ENCODE assay signal across 13 cellular contexts in genomic region chr5:31962928-31963327, GRCh38.
DNase-seq lines count a peak whose midpoint lies in the region; ATAC-seq and TF ChIP-seq lines count a peak whose summit lies in the region.
"Had no signal": no experiment of that assay in that cellular context is flagged by ENCODE, and none has a peak within 500 bp of the region (broad histone marks: within the 10 kb centered on the region; RNA-seq: fewer than 3 reads in every experiment).

No MANE protein-coding gene starts in this region.

- H2BK12ac ChIP-seq in mesenchymal stem cell (ENCODE audit: low read length in 2 of 2): no peak overlapping the region

- no peaks in the 10 kb centered on the region for H3K9me3 Mint-ChIP-seq in HFFc6
- peaks cover 2% of the 10 kb centered on the region for H3K9me3 Mint-ChIP-seq in activated CD4-positive, alpha-beta memory T cell treated with anti-CD3 and anti-CD28 coated beads, Interleukin-2, amount 10 ng/mL, durations not matched to agents 7 days and 5 days
- H3K9me3 Mint-ChIP-seq: T-helper 2 cell treated with Interferon-gamma antibody and Interleukin-4, amounts not matched to agents 5 μg/mL and 100 μg/mL, for 36 hours had no signal

- TF ChIP-seq CTCF in SK-N-SH (IDR thresholded peaks at IDR 0.05) (no peak), upper lobe of left lung (IDR thresholded peaks at IDR 0.05) (no peak), HFFc6 (IDR thresholded peaks at IDR 0.05) (no peak)

- no peaks in the 10 kb centered on the region for H4K20me1 ChIP-seq in SK-N-SH (ENCODE audit: insufficient read depth)

- H3K4me2 ChIP-seq in SK-N-SH (no peak overlapping the region), mesenchymal stem cell (ENCODE audit: low read length, poor library complexity, severe bottlenecking) (no peak overlapping the region)

- H3K4ac ChIP-seq in mesenchymal stem cell (ENCODE audit: low read depth in 1 of 2, low read length in 2 of 2): no peak overlapping the region

- H3K4me1 ChIP-seq in SK-N-SH (ENCODE audit: control insufficient read depth in 1 of 2, insufficient read depth in 2 of 2, low read depth in 1 of 2, low read length in 1 of 2): peaks cover 0 to 18% of the 10 kb centered on the region in 2 experiments; a peak in 1 of 4 replicates
- H3K4me1 ChIP-seq in esophagus (ENCODE audit: control insufficient read depth in 2 of 2, insufficient read depth in 2 of 2, low read length in 1 of 2): peaks cover 0 to 15% of the 10 kb centered on the region in 2 donors
- peaks cover 2% of the 10 kb centered on the region for H3K4me1 ChIP-seq in mesenchymal stem cell (ENCODE audit: control insufficient read depth, insufficient read depth, low read depth, low read length)
- peaks cover 20 to 32% (median 26%) of the 10 kb centered on the region in 4 donors for H3K4me1 ChIP-seq in upper lobe of left lung

- H3K27me3 Mint-ChIP-seq in HFFc6 (ENCODE audit: insufficient read depth): peaks cover 31% of the 10 kb centered on the region
- H3K27me3 Mint-ChIP-seq in activated CD4-positive, alpha-beta memory T cell treated with anti-CD3 and anti-CD28 coated beads, Interleukin-2, amount 10 ng/mL, durations not matched to agents 7 days and 5 days: no peaks in the 10 kb centered on the region

- H3K18ac ChIP-seq in mesenchymal stem cell (ENCODE audit: low read depth in 1 of 2, low read length in 2 of 2): no peak overlapping the region

- WGBS in SK-N-SH (ENCODE audit: low lambda C conversion rate): 67% methylated on average over 1 of the region's 1 CpG
- WGBS in esophagus, 2 donors: 25 to 57% methylated on average over 1 of the region's 1 CpG
- 90% methylated on average over 1 of the region's 1 CpG for WGBS in mesenchymal stem cell
- WGBS in upper lobe of left lung, 2 donors: 18 to 39% methylated on average over 1 of the region's 1 CpG

- H3K9me2 ChIP-seq in SK-N-SH: no peaks in the 10 kb centered on the region

- peaks cover 12% of the 10 kb centered on the region for H3K27me3 ChIP-seq in SK-N-SH (ENCODE audit: insufficient read depth)
- no peaks in the 10 kb centered on the region for H3K27me3 ChIP-seq in esophagus (ENCODE audit: control insufficient read depth in 1 of 2, insufficient read depth in 2 of 2, low read length in 2 of 2)
- H3K27me3 ChIP-seq in mesenchymal stem cell (ENCODE audit: control insufficient read depth in 1 of 2, insufficient read depth in 1 of 2, low read length in 2 of 2): peaks cover 0 to 42% of the 10 kb centered on the region in 2 experiments
- no peaks in the 10 kb centered on the region for H3K27me3 ChIP-seq in upper lobe of left lung
- H3K27me3 ChIP-seq: neutrophil had no signal

- no peaks in the 10 kb centered on the region for H3K79me2 ChIP-seq in SK-N-SH (ENCODE audit: insufficient read depth)

- H3K9me3 ChIP-seq in SK-N-SH (no peaks in the 10 kb centered on the region), esophagus (ENCODE audit: control insufficient read depth in 2 of 2, insufficient read depth in 1 of 2, low read depth in 1 of 2, low read length in 1 of 2) (no peaks in the 10 kb centered on the region), mesenchymal stem cell (ENCODE audit: control insufficient read depth, low read length) (no peaks in the 10 kb centered on the region), upper lobe of left lung (no peaks in the 10 kb centered on the region)
- H3K9me3 ChIP-seq: HAP-1, neutrophil had no signal

- H3K27ac ChIP-seq in SK-N-SH (ENCODE audit: low read depth in 2 of 2, low read length in 1 of 2) (peak overlapping the region in 1 of 2 experiments; percentile 36; a peak in 1 of 4 replicates), esophagus (ENCODE audit: low read depth in 2 of 2, low read length in 1 of 2) (peak overlapping the region; percentile 0 to 40), mesenchymal stem cell (ENCODE audit: low read length, poor library complexity, severe bottlenecking) (no peak overlapping the region), upper lobe of left lung (peak overlapping the region; percentile 60 to 69 (median 65))
- H3K27ac ChIP-seq: 22Rv1, neutrophil had no signal

- H2BK120ac ChIP-seq in mesenchymal stem cell (ENCODE audit: low read depth, low read length): no peak overlapping the region

- CTCF ChIA-PET in SK-N-SH (lab: Yijun Ruan, JAX): interaction anchor here (0.8 to 1.2 kb wide), 3 partner anchors 10 to 138 kb away, joined by 3 to 5 read pairs (median 3); no protein-coding TSS in a partner anchor
- CTCF ChIA-PET in activated CD4-positive, alpha-beta memory T cell treated with anti-CD3 and anti-CD28 coated beads, Interleukin-2, amount 10 ng/mL, durations not matched to agents 7 days and 5 days (lab: Charles Lee): no interaction called here

- H3K36me3 ChIP-seq in SK-N-SH (replicated peaks in 1 of 2; ENCODE audit: control insufficient read depth in 1 of 2, insufficient read depth in 2 of 2, low read length in 1 of 2) (no peaks in the 10 kb centered on the region), esophagus (ENCODE audit: control insufficient read depth in 2 of 2, insufficient read depth in 2 of 2, low read length in 1 of 2) (no peaks in the 10 kb centered on the region), mesenchymal stem cell (ENCODE audit: control insufficient read depth in 1 of 2, insufficient read depth in 2 of 2, low read depth in 1 of 2, low read length in 2 of 2) (no peaks in the 10 kb centered on the region), upper lobe of left lung (no peaks in the 10 kb centered on the region)
- H3K36me3 ChIP-seq: HAP-1, neutrophil had no signal

- no peak overlapping the region for H3K23ac ChIP-seq in mesenchymal stem cell (ENCODE audit: low read length in 2 of 2)

- H2BK15ac ChIP-seq in mesenchymal stem cell (ENCODE audit: low read depth, poor library complexity, severe bottlenecking): no peak overlapping the region

- no peak overlapping the region for H3K27ac Mint-ChIP-seq in HFFc6
- H3K27ac Mint-ChIP-seq in activated CD4-positive, alpha-beta memory T cell treated with anti-CD3 and anti-CD28 coated beads, Interleukin-2, amount 10 ng/mL, durations not matched to agents 7 days and 5 days: no peak overlapping the region
- H3K27ac Mint-ChIP-seq: T-helper 2 cell treated with Interferon-gamma antibody and Interleukin-4, amounts not matched to agents 5 μg/mL and 100 μg/mL, for 36 hours had no signal

- H3K4me3 ChIP-seq in SK-N-SH (ENCODE audit: low read depth in 2 of 2, low read length in 1 of 2) (no peak overlapping the region), esophagus (ENCODE audit: low read depth in 1 of 2, low read length in 2 of 2) (no peak overlapping the region), mesenchymal stem cell (ENCODE audit: insufficient read depth in 1 of 2, low read depth in 1 of 2, low read length in 2 of 2) (no peak overlapping the region), upper lobe of left lung (peak overlapping the region in 1 of 4 donors; percentile 6)
- H3K4me3 ChIP-seq: HAP-1, K562 had no signal

- no peak for TF ChIP-seq POLR2A in upper lobe of left lung (IDR thresholded peaks at IDR 0.05)

- no peak overlapping the region for H3K14ac ChIP-seq in mesenchymal stem cell (ENCODE audit: low read length in 2 of 2)

- POLR2A ChIA-PET in SK-N-SH (lab: Yijun Ruan, JAX): interaction anchor here (0.6 kb wide), 1 partner anchor 43 kb away, joined by 4 read pairs; no protein-coding TSS in a partner anchor
- POLR2A ChIA-PET in activated CD4-positive, alpha-beta memory T cell treated with anti-CD3 and anti-CD28 coated beads, Interleukin-2, amount 10 ng/mL, durations not matched to agents 7 days and 5 days (lab: Charles Lee): no interaction called here

- no peaks in the 10 kb centered on the region for H3K79me1 ChIP-seq in mesenchymal stem cell (replicated peaks; ENCODE audit: low read length, poor library complexity, severe bottlenecking)

- TF ChIP-seq EP300 in SK-N-SH (IDR thresholded peaks at IDR 0.05; ENCODE audit: borderline replicate concordance in 1 of 2, low read depth in 1 of 2, low read length in 1 of 2): no peak
- peak in 1 of 4 donors; percentile 46 for TF ChIP-seq EP300 in upper lobe of left lung (IDR thresholded peaks at IDR 0.05)

- H2AFZ ChIP-seq in SK-N-SH (ENCODE audit: low read depth) (no peak overlapping the region), mesenchymal stem cell (ENCODE audit: low read depth, low read length) (no peak overlapping the region)

- no peaks in the 10 kb centered on the region for H3K36me3 Mint-ChIP-seq in HFFc6 (ENCODE audit: low read depth)
- no peaks in the 10 kb centered on the region for H3K36me3 Mint-ChIP-seq in activated CD4-positive, alpha-beta memory T cell treated with anti-CD3 and anti-CD28 coated beads, Interleukin-2, amount 10 ng/mL, durations not matched to agents 7 days and 5 days (ENCODE audit: low read depth)

- no peak overlapping the region for H2BK5ac ChIP-seq in mesenchymal stem cell (ENCODE audit: low read depth, low read length, poor library complexity, severe bottlenecking)

- no peak for TF ChIP-seq RAD21 in SK-N-SH (IDR thresholded peaks at IDR 0.05; ENCODE audit: low read length)

- no peak overlapping the region for H4K8ac ChIP-seq in mesenchymal stem cell (ENCODE audit: low read length)

- ATAC-seq in SK-N-SH treated with all-trans-retinoic acid at 6 μM for 48 hours (no peak), upper lobe of left lung (ENCODE audit: low FRiP score in 2 of 2) (peak; percentile 62 to 87), GM19035 (IDR thresholded peaks at IDR 0.05; ENCODE audit: unreplicated experiment) (no peak)
- ATAC-seq: K562 had no signal

- peak; percentile 21 for DNase-seq in SK-N-SH
- DNase-seq in mesenchymal stem cell: no peak
- DNase-seq in upper lobe of left lung: peak in 1 of 2 donors; percentile 69
- no peak for DNase-seq in HFFc6
- DNase-seq in activated CD4-positive, alpha-beta memory T cell treated with anti-CD3 and anti-CD28 coated beads, Interleukin-2, amount 10 ng/mL, durations not matched to agents 7 days and 5 days: no peak

- peaks cover 16% of the 10 kb centered on the region for H3K4me1 Mint-ChIP-seq in HFFc6 (ENCODE audit: low read depth)
- H3K4me1 Mint-ChIP-seq in activated CD4-positive, alpha-beta memory T cell treated with anti-CD3 and anti-CD28 coated beads, Interleukin-2, amount 10 ng/mL, durations not matched to agents 7 days and 5 days: no peaks in the 10 kb centered on the region

- H2AK5ac ChIP-seq in mesenchymal stem cell (ENCODE audit: low read length, severe bottlenecking): no peak overlapping the region

- H3F3A ChIP-seq in SK-N-SH (replicated peaks; ENCODE audit: insufficient read depth): no peaks in the 10 kb centered on the region

- H4K91ac ChIP-seq in mesenchymal stem cell (ENCODE audit: low read length): no peak overlapping the region

- H3K9ac ChIP-seq in SK-N-SH (no peak overlapping the region), mesenchymal stem cell (ENCODE audit: low read length) (peak overlapping the region; percentile 16)

- H3K4me3 Mint-ChIP-seq in HFFc6: no peak overlapping the region
- H3K4me3 Mint-ChIP-seq in activated CD4-positive, alpha-beta memory T cell treated with anti-CD3 and anti-CD28 coated beads, Interleukin-2, amount 10 ng/mL, durations not matched to agents 7 days and 5 days: no peak overlapping the region
- H3K4me3 Mint-ChIP-seq: T-helper 2 cell treated with Interferon-gamma antibody and Interleukin-4, amounts not matched to agents 5 μg/mL and 100 μg/mL, for 36 hours had no signal

Comparison
In these comparisons a context has a peak if more than half of its experiments do, and no peak if none do; other contexts are left out.
1. ATAC-seq: peak in upper lobe of left lung (2 of 2); none in SK-N-SH treated with all-trans-retinoic acid at 6 μM for 48 hours (single experiment) and GM19035 (single experiment).